ENCODE assay signal across 1 cellular context in genomic region chr2:75133621-75134020, GRCh38.
TF ChIP-seq lines count a peak whose summit lies in the region.

No MANE protein-coding gene starts in this region.

TF ChIP-seq in IMR-90, 13 proteins besides CTCF, POLR2A, EP300 and RAD21:
- TF ChIP-seq USF2 (IDR thresholded peaks at IDR 0.05; ENCODE audit: low read depth, low read length) (no peak), MAFK (IDR thresholded peaks at IDR 0.05; ENCODE audit: low read depth, low read length) (no peak), FOS (IDR thresholded peaks at IDR 0.05; ENCODE audit: low read depth, low read length) (no peak), CEBPB (IDR thresholded peaks at IDR 0.05; ENCODE audit: low read depth, low read length) (no peak), SMC3 (IDR thresholded peaks at IDR 0.05; ENCODE audit: low read depth, low read length) (no peak), MAZ (IDR thresholded peaks at IDR 0.05; ENCODE audit: borderline replicate concordance, low read depth, low read length) (no peak), RCOR1 (IDR thresholded peaks at IDR 0.05; ENCODE audit: insufficient replicate concordance, low read length) (no peak), CHD1 (IDR thresholded peaks at IDR 0.05; ENCODE audit: low read depth, low read length) (no peak), RFX5 (IDR thresholded peaks at IDR 0.05; ENCODE audit: low read depth, low read length) (no peak), ELK1 (IDR thresholded peaks at IDR 0.05; ENCODE audit: borderline replicate concordance, low read depth, low read length) (no peak), NFE2L2 (IDR thresholded peaks at IDR 0.05; ENCODE audit: low read depth, low read length) (no peak), MXI1 (IDR thresholded peaks at IDR 0.05; ENCODE audit: borderline replicate concordance, low read depth, low read length) (no peak), BHLHE40 (IDR thresholded peaks at IDR 0.05; ENCODE audit: low read depth, low read length) (no peak)
